In genomic region chr21:25573409-25574206, GRCh38 we compare ENCODE assay signal across 8 cellular contexts. TPM values are rescaled to one million over a fixed set of nuclear protein-coding genes. Genes with fewer than 3 reads are reported as not detected.
A peak's percentile ranks its signal among the peaks of the same experiment; 100 is the strongest.
DNase-seq lines count a peak whose midpoint lies in the region; ATAC-seq lines count a peak whose summit lies in the region.

No MANE protein-coding gene starts in this region.

- peaks cover 91% of the 10 kb centered on the region for H3K36me3 Mint-ChIP-seq in activated CD4-positive, alpha-beta T cell treated with anti-CD3 and anti-CD28 coated beads, Interleukin-2, amount 10 ng/mL, durations not matched to agents 24 days and 14 days (ENCODE audit: low read depth)

- H3K9me3 Mint-ChIP-seq in activated CD4-positive, alpha-beta T cell treated with anti-CD3 and anti-CD28 coated beads, Interleukin-2, amount 10 ng/mL, durations not matched to agents 24 days and 14 days = peaks cover 3% of the 10 kb centered on the region

- peak overlapping the region; percentile 44 for H3K4me3 ChIP-seq in BLaER1

- no peaks in the 10 kb centered on the region for H3K27me3 Mint-ChIP-seq in activated CD4-positive, alpha-beta T cell treated with anti-CD3 and anti-CD28 coated beads, Interleukin-2, amount 10 ng/mL, durations not matched to agents 24 days and 14 days

- ATAC-seq in GM19397 (IDR thresholded peaks at IDR 0.05; ENCODE audit: unreplicated experiment) = peak; percentile 14
- no peak for ATAC-seq in HG02798 (IDR thresholded peaks at IDR 0.05; ENCODE audit: poor library complexity, unreplicated experiment)

- peaks cover 69% of the 10 kb centered on the region for H3K4me1 Mint-ChIP-seq in activated CD4-positive, alpha-beta T cell treated with anti-CD3 and anti-CD28 coated beads, Interleukin-2, amount 10 ng/mL, durations not matched to agents 24 days and 14 days

- no peaks in the 10 kb centered on the region for H3K27me3 ChIP-seq in BLaER1

- peaks cover 44% of the 10 kb centered on the region for H3K36me3 ChIP-seq in BLaER1
- H3K36me3 ChIP-seq in KOPT-K1 (ENCODE audit: insufficient read depth, low read length) = peaks cover 63% of the 10 kb centered on the region

- peaks cover 47% of the 10 kb centered on the region for H3K4me1 ChIP-seq in BLaER1

- peak overlapping the region; percentile 96 for H3K27ac Mint-ChIP-seq in activated CD4-positive, alpha-beta T cell treated with anti-CD3 and anti-CD28 coated beads, Interleukin-2, amount 10 ng/mL, durations not matched to agents 24 days and 14 days

- peak; percentile 82 for DNase-seq in activated CD4-positive, alpha-beta T cell treated with anti-CD3 and anti-CD28 coated beads, Interleukin-2, amount 10 ng/mL, durations not matched to agents 24 days and 14 days
- peak; percentile 65 for DNase-seq in fibroblast of gingiva (ENCODE audit: low read depth)
- peak; percentile 87 for DNase-seq in stimulated activated CD4-positive, alpha-beta T cell treated with anti-CD3 and anti-CD28 coated beads, Interleukin-4, amount 100 ng/mL, for 24 hours
- no peak for DNase-seq in NCI-H524 treated with DMSO at 0.1 percent for 48 hours (lab: John Stamatoyannopoulos, UW)

- H3K9ac ChIP-seq in BLaER1 = peak overlapping the region; percentile 66

- intact Hi-C loops in activated CD4-positive, alpha-beta T cell treated with anti-CD3 and anti-CD28 coated beads, Interleukin-2, amount 10 ng/mL, durations not matched to agents 24 days and 14 days (cut with micrococcal nuclease) = loop anchor here (1.0 kb wide), 10 partner anchors 10 to 177 kb away; partner anchors contain the start of gene MRPL39

- H3K4me3 Mint-ChIP-seq in activated CD4-positive, alpha-beta T cell treated with anti-CD3 and anti-CD28 coated beads, Interleukin-2, amount 10 ng/mL, durations not matched to agents 24 days and 14 days = peak overlapping the region; percentile 82

- peak overlapping the region; percentile 82 for H3K27ac ChIP-seq in BLaER1
- peak overlapping the region; percentile 65 for H3K27ac ChIP-seq in KOPT-K1 (ENCODE audit: low read depth, low read length, poor library complexity, severe bottlenecking)

- H3K4me2 ChIP-seq in BLaER1 = peak overlapping the region; percentile 77

- no peaks in the 10 kb centered on the region for H4K20me1 ChIP-seq in BLaER1

- H3K9me3 ChIP-seq in BLaER1 (no peaks in the 10 kb centered on the region), KOPT-K1 (ENCODE audit: insufficient read depth, low read length, poor library complexity, severe bottlenecking) (no peaks in the 10 kb centered on the region)

RNA-seq across cellular contexts. Expression of gene MRPL39, which starts 33.7 kb away (rescaled TPM):
- total RNA-seq in activated CD4-positive, alpha-beta T cell treated with anti-CD3 and anti-CD28 coated beads, Interleukin-2, amount 10 ng/mL, durations not matched to agents 24 days and 14 days = 63.2 and 66.0 TPM in 2 replicates
